ENCODE assay signal across 23 cellular contexts in genomic region chr5:10832421-10832820, GRCh38.
"Had no signal": no experiment of that assay in that cellular context is flagged by ENCODE, and none has a peak within 500 bp of the region (broad histone marks: within the 10 kb centered on the region; RNA-seq: fewer than 3 reads in every experiment).

No MANE protein-coding gene starts in this region.

- H3K4me1 ChIP-seq: foreskin keratinocyte, neural progenitor cell, prostate gland, right atrium auricular region, sigmoid colon, spleen, upper lobe of right lung had no signal

- H3K27ac ChIP-seq: esophagus muscularis mucosa, foreskin keratinocyte, gastroesophageal sphincter, heart left ventricle, hepatocyte, neural progenitor cell, prostate gland, right atrium auricular region, sigmoid colon, spleen, thoracic aorta, tibial nerve, upper lobe of right lung had no signal

- H3K36me3 ChIP-seq: esophagus muscularis mucosa, gastroesophageal sphincter, heart left ventricle, neural progenitor cell, prostate gland, right atrium auricular region, sigmoid colon, spleen, thoracic aorta, tibial nerve, upper lobe of right lung had no signal

- H3K4me3 ChIP-seq: coronary artery, esophagus muscularis mucosa, gastroesophageal sphincter, heart left ventricle, hepatocyte, lung, mucosa of descending colon, neural progenitor cell, prostate gland, right atrium auricular region, sigmoid colon, spleen, thoracic aorta, tibial nerve, upper lobe of right lung had no signal

- H3K9ac ChIP-seq: neural progenitor cell had no signal

- H3K27me3 ChIP-seq: esophagus muscularis mucosa, foreskin keratinocyte, heart left ventricle, hepatocyte, neural progenitor cell, right atrium auricular region, sigmoid colon, spleen, tibial nerve, upper lobe of right lung had no signal

- H3K9me3 ChIP-seq: esophagus muscularis mucosa, gastroesophageal sphincter, heart left ventricle, mucosa of descending colon, prostate gland, right atrium auricular region, sigmoid colon, spleen, thoracic aorta, tibial nerve, upper lobe of right lung had no signal

- ATAC-seq: foreskin keratinocyte; gastroesophageal sphincter; heart left ventricle; stimulated activated memory B cell treated with anti-CD40 and anti-IgM and Interleukin-4, amounts not matched to agents 10 μg/mL and 1 μg/mL and 100 μg/mL, for 72 hours; stimulated activated naive CD8-positive, alpha-beta T cell treated with anti-CD3 and anti-CD28 coated beads, Interleukin-15, Interleukin-2, amounts not matched to agents 100 U/mL and 50 U/mL, for 24 hours; upper lobe of right lung had no signal

- DNase-seq: dermis blood vessel endothelial cell; effector memory CD4-positive, alpha-beta T cell; foreskin keratinocyte; heart left ventricle; kidney; mucosa of descending colon; naive B cell; sigmoid colon; spleen; stimulated activated CD4-positive, alpha-beta T cell treated with anti-CD3 and anti-CD28 coated beads, Interleukin-4, amount 100 ng/mL, for 4 hours; stimulated activated naive CD8-positive, alpha-beta T cell treated with anti-CD3 and anti-CD28 coated beads, Interleukin-15, Interleukin-2, amounts not matched to agents 100 U/mL and 50 U/mL, for 24 hours; upper lobe of right lung had no signal

- H3K4me2 ChIP-seq: hepatocyte, neural progenitor cell had no signal

- H2AFZ ChIP-seq: hepatocyte, neural progenitor cell had no signal
